ENCODE assay signal across 1 cellular context in the genomic region with DNA sequence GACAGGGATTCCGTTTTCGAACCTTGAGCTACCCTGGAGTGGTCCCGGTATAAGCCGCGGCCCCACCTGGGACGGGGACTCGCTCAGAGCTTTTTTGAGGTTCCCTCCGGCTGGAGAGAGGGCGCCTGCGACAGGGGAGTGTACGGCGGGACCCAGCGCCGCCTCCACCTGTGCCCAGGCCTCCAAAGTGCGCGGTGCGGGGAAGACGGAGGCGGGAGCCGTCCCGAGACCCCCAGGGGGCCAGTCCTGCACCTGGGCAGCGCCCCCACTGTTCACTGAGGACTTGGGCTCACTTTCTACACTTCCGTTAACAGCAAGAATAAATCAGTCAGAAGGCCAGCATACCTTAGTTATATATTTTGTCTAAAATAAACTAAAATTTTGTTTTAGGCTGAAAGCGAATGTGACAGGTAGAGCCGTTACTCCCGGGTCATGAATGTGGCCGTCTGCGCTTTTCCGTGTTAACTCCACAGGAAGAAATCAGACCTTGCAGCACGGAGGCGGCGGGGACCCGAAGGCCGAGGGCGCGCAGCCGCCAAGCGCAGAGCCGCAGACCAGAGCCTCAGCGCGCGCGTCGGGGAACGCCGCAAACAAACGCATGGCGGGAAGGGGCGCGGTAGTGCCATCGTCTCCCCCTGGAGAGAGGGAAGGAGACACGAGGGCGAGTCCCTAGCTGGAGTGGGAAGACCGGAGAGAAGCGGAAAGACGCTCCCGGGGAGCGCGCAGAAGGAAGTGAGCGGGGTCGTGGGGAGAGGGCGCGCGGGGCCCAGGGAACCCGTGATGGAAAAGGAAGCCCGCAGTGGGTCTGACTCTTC.
TF ChIP-seq lines count a peak whose summit lies in the region.

No MANE protein-coding gene starts in this region.

TF ChIP-seq in HepG2, 621 proteins besides CTCF, POLR2A, EP300 and RAD21 (continued from another document):
- TF ChIP-seq, protein P1, sequence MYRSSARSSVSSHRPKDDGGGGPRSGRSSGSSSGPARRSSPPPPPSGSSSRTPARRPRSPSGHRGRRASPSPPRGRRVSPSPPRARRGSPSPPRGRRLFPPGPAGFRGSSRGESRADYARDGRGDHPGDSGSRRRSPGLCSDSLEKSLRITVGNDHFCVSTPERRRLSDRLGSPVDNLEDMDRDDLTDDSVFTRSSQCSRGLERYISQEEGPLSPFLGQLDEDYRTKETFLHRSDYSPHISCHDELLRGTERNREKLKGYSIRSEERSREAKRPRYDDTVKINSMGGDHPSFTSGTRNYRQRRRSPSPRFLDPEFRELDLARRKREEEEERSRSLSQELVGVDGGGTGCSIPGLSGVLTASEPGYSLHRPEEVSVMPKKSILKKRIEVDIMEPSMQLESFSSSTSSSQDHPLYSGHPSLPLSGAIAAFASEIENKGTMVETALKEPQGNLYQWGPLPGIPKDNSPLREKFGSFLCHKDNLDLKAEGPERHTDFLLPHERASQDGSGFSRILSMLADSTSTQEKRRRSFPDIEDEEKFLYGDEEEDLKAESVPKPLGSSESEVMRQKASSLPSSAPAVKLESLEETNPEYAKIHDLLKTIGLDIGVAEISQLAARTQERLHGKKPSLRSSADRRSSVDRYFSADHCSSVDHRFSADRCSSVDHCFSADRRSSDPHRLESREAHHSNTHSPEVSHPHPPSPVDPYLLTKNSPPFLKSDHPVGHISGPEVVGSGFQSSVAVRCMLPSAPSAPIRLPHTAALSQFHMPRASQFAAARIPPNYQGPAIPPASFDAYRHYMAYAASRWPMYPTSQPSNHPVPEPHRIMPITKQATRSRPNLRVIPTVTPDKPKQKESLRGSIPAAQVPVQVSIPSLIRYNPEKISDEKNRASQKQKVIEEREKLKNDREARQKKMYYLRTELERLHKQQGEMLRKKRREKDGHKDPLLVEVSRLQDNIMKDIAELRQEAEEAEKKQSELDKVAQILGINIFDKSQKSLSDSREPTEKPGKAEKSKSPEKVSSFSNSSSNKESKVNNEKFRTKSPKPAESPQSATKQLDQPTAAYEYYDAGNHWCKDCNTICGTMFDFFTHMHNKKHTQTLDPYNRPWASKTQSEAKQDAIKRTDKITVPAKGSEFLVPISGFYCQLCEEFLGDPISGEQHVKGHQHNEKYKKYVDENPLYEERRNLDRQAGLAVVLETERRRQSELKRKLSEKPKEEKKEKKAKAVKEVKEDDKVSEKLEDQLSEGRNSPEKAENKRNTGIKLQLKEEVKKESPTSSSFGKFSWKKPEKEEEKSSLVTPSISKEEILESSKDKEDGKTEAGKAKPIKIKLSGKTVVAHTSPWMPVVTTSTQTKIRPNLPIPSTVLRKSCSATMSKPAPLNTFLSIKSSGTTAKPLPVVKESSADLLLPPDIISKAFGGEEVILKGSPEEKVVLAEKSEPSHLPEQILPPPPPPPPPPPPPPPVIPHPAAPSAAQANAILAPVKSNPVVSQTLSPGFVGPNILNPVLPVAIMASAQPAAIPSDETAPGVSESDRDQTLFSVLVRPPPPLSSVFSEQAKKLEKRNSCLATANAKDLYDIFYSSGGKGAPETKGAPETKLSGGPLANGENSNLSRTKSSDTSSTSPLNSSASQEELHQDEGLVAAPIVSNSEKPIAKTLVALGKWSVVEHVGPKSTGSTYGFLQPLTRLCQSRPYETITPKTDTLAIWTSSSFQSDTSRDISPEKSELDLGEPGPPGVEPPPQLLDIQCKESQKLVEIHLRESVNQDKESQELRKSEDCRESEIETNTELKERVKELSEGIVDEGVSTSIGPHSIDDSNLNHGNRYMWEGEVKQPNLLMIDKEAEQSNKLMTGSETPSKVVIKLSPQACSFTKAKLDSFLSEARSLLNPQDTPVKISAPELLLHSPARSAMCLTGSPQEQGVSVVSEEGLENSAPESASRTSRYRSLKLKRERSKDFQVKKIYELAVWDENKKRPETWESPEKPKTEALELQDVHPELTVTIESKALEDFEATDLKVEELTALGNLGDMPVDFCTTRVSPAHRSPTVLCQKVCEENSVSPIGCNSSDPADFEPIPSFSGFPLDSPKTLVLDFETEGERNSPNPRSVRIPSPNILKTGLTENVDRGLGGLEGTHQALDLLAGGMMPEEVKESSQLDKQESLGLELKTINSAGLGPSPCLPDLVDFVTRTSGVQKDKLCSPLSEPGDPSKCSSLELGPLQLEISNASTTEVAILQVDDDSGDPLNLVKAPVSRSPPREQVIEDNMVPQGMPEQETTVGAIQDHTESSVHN (CRISPR knock-in tag; IDR thresholded peaks at IDR 0.05), result no peak
- TF ChIP-seq CBFB (CRISPR knock-in tag; IDR thresholded peaks at IDR 0.05) (no peak), CEBPG (CRISPR knock-in tag; IDR thresholded peaks at IDR 0.05) (no peak), MIXL1 (CRISPR knock-in tag; IDR thresholded peaks at IDR 0.05) (no peak), CEBPB (IDR thresholded peaks at IDR 0.05; ENCODE audit: borderline replicate concordance, low read depth, low read length) (no peak), NONO (IDR thresholded peaks at IDR 0.05) (no peak), NONO (CRISPR knock-in tag; conservative IDR thresholded peaks at IDR 0.05) (0 out of 2 replicates have a peak, but pooled peaks have one; percentile 25), KLF12 (CRISPR knock-in tag; IDR thresholded peaks at IDR 0.05; ENCODE audit: borderline replicate concordance) (0 out of 2 replicates have a peak, but pooled peaks have one; percentile 33), RFXANK (CRISPR knock-in tag; IDR thresholded peaks at IDR 0.05) (0 out of 2 replicates have a peak, but pooled peaks have one; percentile 27), GATAD1 (CRISPR knock-in tag; IDR thresholded peaks at IDR 0.05) (0 out of 2 replicates have a peak, but pooled peaks have one; percentile 14), SMARCC2 (IDR thresholded peaks at IDR 0.05) (no peak)
- TF ChIP-seq, protein P2, sequence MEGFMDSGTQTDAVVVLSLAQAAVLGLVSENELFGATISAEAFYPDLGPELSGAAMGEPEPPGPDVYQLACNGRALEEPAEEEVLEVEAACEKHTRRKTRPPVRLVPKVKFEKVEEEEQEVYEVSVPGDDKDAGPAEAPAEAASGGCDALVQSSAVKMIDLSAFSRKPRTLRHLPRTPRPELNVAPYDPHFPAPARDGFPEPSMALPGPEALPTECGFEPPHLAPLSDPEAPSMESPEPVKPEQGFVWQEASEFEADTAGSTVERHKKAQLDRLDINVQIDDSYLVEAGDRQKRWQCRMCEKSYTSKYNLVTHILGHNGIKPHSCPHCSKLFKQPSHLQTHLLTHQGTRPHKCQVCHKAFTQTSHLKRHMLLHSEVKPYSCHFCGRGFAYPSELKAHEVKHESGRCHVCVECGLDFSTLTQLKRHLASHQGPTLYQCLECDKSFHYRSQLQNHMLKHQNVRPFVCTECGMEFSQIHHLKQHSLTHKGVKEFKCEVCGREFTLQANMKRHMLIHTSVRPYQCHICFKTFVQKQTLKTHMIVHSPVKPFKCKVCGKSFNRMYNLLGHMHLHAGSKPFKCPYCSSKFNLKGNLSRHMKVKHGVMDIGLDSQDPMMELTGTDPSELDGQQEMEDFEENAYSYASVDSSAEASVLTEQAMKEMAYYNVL (CRISPR knock-in tag; IDR thresholded peaks at IDR 0.05; ENCODE audit: borderline replicate concordance), result 0 out of 2 replicates have a peak, but pooled peaks have one; percentile 33
- TF ChIP-seq, protein P3, sequence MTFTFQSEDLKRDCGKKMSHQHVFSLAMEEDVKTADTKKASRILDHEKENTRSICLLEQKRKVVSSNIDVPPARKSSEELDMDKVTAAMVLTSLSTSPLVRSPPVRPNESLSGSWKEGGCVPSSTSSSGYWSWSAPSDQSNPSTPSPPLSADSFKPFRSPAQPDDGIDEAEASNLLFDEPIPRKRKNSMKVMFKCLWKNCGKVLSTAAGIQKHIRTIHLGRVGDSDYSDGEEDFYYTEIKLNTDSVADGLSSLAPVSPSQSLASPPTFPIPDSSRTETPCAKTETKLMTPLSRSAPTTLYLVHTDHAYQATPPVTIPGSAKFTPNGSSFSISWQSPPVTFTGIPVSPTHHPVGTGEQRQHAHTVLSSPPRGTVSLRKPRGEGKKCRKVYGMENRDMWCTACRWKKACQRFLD (CRISPR knock-in tag; IDR thresholded peaks at IDR 0.05; ENCODE audit: borderline replicate concordance), result no peak; the same call in 1 of the 2 replicates
- TF ChIP-seq, protein P4, sequence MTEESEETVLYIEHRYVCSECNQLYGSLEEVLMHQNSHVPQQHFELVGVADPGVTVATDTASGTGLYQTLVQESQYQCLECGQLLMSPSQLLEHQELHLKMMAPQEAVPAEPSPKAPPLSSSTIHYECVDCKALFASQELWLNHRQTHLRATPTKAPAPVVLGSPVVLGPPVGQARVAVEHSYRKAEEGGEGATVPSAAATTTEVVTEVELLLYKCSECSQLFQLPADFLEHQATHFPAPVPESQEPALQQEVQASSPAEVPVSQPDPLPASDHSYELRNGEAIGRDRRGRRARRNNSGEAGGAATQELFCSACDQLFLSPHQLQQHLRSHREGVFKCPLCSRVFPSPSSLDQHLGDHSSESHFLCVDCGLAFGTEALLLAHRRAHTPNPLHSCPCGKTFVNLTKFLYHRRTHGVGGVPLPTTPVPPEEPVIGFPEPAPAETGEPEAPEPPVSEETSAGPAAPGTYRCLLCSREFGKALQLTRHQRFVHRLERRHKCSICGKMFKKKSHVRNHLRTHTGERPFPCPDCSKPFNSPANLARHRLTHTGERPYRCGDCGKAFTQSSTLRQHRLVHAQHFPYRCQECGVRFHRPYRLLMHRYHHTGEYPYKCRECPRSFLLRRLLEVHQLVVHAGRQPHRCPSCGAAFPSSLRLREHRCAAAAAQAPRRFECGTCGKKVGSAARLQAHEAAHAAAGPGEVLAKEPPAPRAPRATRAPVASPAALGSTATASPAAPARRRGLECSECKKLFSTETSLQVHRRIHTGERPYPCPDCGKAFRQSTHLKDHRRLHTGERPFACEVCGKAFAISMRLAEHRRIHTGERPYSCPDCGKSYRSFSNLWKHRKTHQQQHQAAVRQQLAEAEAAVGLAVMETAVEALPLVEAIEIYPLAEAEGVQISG (CRISPR knock-in tag; IDR thresholded peaks at IDR 0.05), result no peak
- TF ChIP-seq, protein P5, sequence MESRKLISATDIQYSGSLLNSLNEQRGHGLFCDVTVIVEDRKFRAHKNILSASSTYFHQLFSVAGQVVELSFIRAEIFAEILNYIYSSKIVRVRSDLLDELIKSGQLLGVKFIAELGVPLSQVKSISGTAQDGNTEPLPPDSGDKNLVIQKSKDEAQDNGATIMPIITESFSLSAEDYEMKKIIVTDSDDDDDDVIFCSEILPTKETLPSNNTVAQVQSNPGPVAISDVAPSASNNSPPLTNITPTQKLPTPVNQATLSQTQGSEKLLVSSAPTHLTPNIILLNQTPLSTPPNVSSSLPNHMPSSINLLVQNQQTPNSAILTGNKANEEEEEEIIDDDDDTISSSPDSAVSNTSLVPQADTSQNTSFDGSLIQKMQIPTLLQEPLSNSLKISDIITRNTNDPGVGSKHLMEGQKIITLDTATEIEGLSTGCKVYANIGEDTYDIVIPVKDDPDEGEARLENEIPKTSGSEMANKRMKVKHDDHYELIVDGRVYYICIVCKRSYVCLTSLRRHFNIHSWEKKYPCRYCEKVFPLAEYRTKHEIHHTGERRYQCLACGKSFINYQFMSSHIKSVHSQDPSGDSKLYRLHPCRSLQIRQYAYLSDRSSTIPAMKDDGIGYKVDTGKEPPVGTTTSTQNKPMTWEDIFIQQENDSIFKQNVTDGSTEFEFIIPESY (CRISPR knock-in tag; IDR thresholded peaks at IDR 0.05), result no peak
- TF ChIP-seq, protein P6, sequence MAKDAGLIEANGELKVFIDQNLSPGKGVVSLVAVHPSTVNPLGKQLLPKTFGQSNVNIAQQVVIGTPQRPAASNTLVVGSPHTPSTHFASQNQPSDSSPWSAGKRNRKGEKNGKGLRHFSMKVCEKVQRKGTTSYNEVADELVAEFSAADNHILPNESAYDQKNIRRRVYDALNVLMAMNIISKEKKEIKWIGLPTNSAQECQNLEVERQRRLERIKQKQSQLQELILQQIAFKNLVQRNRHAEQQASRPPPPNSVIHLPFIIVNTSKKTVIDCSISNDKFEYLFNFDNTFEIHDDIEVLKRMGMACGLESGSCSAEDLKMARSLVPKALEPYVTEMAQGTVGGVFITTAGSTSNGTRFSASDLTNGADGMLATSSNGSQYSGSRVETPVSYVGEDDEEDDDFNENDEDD (CRISPR knock-in tag; IDR thresholded peaks at IDR 0.05; ENCODE audit: borderline replicate concordance), result peak; percentile 74; the same call in 1 of the 2 replicates
